In genomic region chr15:63462053-63462452, GRCh38 we compare ENCODE assay signal across 17 cellular contexts. TPM values are rescaled to one million over a fixed set of nuclear protein-coding genes. Genes with fewer than 3 reads are reported as not detected.
DNase-seq lines count a peak whose midpoint lies in the region; ATAC-seq, FAIRE-seq and TF ChIP-seq lines count a peak whose summit lies in the region.
"Had no signal": no experiment of that assay in that cellular context is flagged by ENCODE, and none has a peak within 500 bp of the region (broad histone marks: within the 10 kb centered on the region; RNA-seq: fewer than 3 reads in every experiment).

No MANE protein-coding gene starts in this region.

- POLR2A ChIA-PET in IMR-90 (lab: Charles Lee; ENCODE audit: unreplicated experiment) = no interaction called here

- no peaks in the 10 kb centered on the region for H3K27me3 ChIP-seq in IMR-90 (ENCODE audit: control insufficient read depth, insufficient read depth, low read length)
- no peaks in the 10 kb centered on the region for H3K27me3 ChIP-seq in astrocyte (ENCODE audit: insufficient read depth, low read length)
- no peaks in the 10 kb centered on the region for H3K27me3 ChIP-seq in small intestine (ENCODE audit: control insufficient read depth in 2 of 2, insufficient read depth in 2 of 2, low read length in 2 of 2)
- H3K27me3 ChIP-seq: gastroesophageal sphincter, SJCRH30, testis had no signal

- H3K27ac ChIP-seq in IMR-90 (ENCODE audit: insufficient read depth, low read length) (no peak overlapping the region), astrocyte (ENCODE audit: low read depth, low read length) (no peak overlapping the region), small intestine (ENCODE audit: low read depth in 1 of 2, low read length in 1 of 2) (no peak overlapping the region)
- H3K27ac ChIP-seq: SJCRH30, testis had no signal

- no peak overlapping the region for H2AK9ac ChIP-seq in IMR-90 (replicated peaks; ENCODE audit: low read depth, low read length, poor library complexity)

- H3K27me3 Mint-ChIP-seq in astrocyte (ENCODE audit: low read depth, unreplicated experiment) = peaks cover 26% of the 10 kb centered on the region
- H3K27me3 Mint-ChIP-seq in activated T-helper 1 cell treated with anti-CD3 and anti-CD28 coated beads, Interleukin-12 subunit alpha, Interleukin-12 subunit beta, Interleukin-2, Interleukin-4 antibody, amounts not matched to agents 30 ng/mL and 10 ng/mL and 1 ng/mL, durations not matched to agents 14 hours and 24 hours and 36 hours (ENCODE audit: insufficient read depth) = peaks cover 14% of the 10 kb centered on the region
- H3K27me3 Mint-ChIP-seq: activated naive CD8-positive, alpha-beta T cell treated with anti-CD3 and anti-CD28 coated beads for 36 hours had no signal

- TF ChIP-seq CTCF in IMR-90 (conservative IDR thresholded peaks at IDR 0.05; ENCODE audit: low read depth, low read length) (no peak), astrocyte (IDR thresholded peaks at IDR 0.05; ENCODE audit: insufficient read depth, low read depth, low read length) (no peak), fibroblast of villous mesenchyme (IDR thresholded peaks at IDR 0.05; ENCODE audit: insufficient read depth, low read depth, low read length) (no peak)

- peak; percentile 61 for ATAC-seq in IMR-90 (ENCODE audit: low read depth)
- no peak for ATAC-seq in GM18861 (IDR thresholded peaks at IDR 0.05; ENCODE audit: unreplicated experiment)
- ATAC-seq: gastroesophageal sphincter; naive thymus-derived CD4-positive, alpha-beta T cell had no signal

- H3K36me3 ChIP-seq in IMR-90 (ENCODE audit: control insufficient read depth, insufficient read depth, low read length) (no peaks in the 10 kb centered on the region), astrocyte (ENCODE audit: insufficient read depth, low read length) (no peaks in the 10 kb centered on the region), small intestine (ENCODE audit: control insufficient read depth in 2 of 2, insufficient read depth in 2 of 2, low read length in 2 of 2) (no peaks in the 10 kb centered on the region)
- H3K36me3 ChIP-seq: gastroesophageal sphincter, SJCRH30 had no signal

- TF ChIP-seq POLR2A in IMR-90 (IDR thresholded peaks at IDR 0.05; ENCODE audit: low read depth, low read length) = no peak
- TF ChIP-seq POLR2A in GM12891 (IDR thresholded peaks at IDR 0.05; ENCODE audit: low read depth, low read length) = no peak

- no peak overlapping the region for H2AFZ ChIP-seq in IMR-90 (replicated peaks; ENCODE audit: low read length, poor library complexity)
- no peak overlapping the region for H2AFZ ChIP-seq in astrocyte (ENCODE audit: low read depth, low read length)

- BruUV-seq in IMR-90 (replicated peaks; lab: Mats Ljungman, UMichigan) = no TSS peak

- FAIRE-seq in astrocyte (lab: Jason Lieb, UNC) (no peak), small intestine (lab: Jason Lieb, UNC) (no peak), GM12891 (lab: Jason Lieb, UNC) (no peak)
- FAIRE-seq: TTC549 had no signal

- no peak overlapping the region for H2BK5ac ChIP-seq in IMR-90 (ENCODE audit: low read depth, low read length, poor library complexity, severe bottlenecking)

- peaks cover 5% of the 10 kb centered on the region for H3K9me3 Mint-ChIP-seq in astrocyte (ENCODE audit: unreplicated experiment)
- H3K9me3 Mint-ChIP-seq in activated T-helper 1 cell treated with anti-CD3 and anti-CD28 coated beads, Interleukin-12 subunit alpha, Interleukin-12 subunit beta, Interleukin-2, Interleukin-4 antibody, amounts not matched to agents 30 ng/mL and 10 ng/mL and 1 ng/mL, durations not matched to agents 14 hours and 24 hours and 36 hours = no peaks in the 10 kb centered on the region
- H3K9me3 Mint-ChIP-seq: activated naive CD8-positive, alpha-beta T cell treated with anti-CD3 and anti-CD28 coated beads for 36 hours; CD8-positive, alpha-beta memory T cell had no signal

- dilution Hi-C loops in IMR-90 (cut with HindIII; ENCODE audit: low sequenced_read_pairs, unreplicated experiment) = no loop called here

- no peak overlapping the region for H4K8ac ChIP-seq in IMR-90 (ENCODE audit: low read depth in 2 of 2, low read length in 2 of 2)

- no peak overlapping the region for H3K14ac ChIP-seq in IMR-90 (replicated peaks; ENCODE audit: low read depth, low read length)

- in situ Hi-C loops in IMR-90 (cut with MboI; ENCODE audit: low sequenced_read_pairs) (no loop called here), KBM-7 (cut with MboI; ENCODE audit: low pct_unique_long_range_greater_than_20kb, low sequenced_read_pairs) (no loop called here)

- H3K36me3 Mint-ChIP-seq in astrocyte (ENCODE audit: low read depth, unreplicated experiment) = peaks cover 3% of the 10 kb centered on the region
- no peaks in the 10 kb centered on the region for H3K36me3 Mint-ChIP-seq in activated T-helper 1 cell treated with anti-CD3 and anti-CD28 coated beads, Interleukin-12 subunit alpha, Interleukin-12 subunit beta, Interleukin-2, Interleukin-4 antibody, amounts not matched to agents 30 ng/mL and 10 ng/mL and 1 ng/mL, durations not matched to agents 14 hours and 24 hours and 36 hours (ENCODE audit: low read depth)
- H3K36me3 Mint-ChIP-seq: activated naive CD8-positive, alpha-beta T cell treated with anti-CD3 and anti-CD28 coated beads for 36 hours; CD8-positive, alpha-beta memory T cell had no signal

- H3K79me2 ChIP-seq in astrocyte (ENCODE audit: insufficient read depth, low read length) = no peaks in the 10 kb centered on the region

- no peak overlapping the region for H2BK120ac ChIP-seq in IMR-90 (ENCODE audit: low read depth, low read length)

- no peak overlapping the region for H3K18ac ChIP-seq in IMR-90 (ENCODE audit: low read depth, low read length)

- H3K4me2 ChIP-seq in IMR-90 (ENCODE audit: low read depth, low read length) = peak overlapping the region; percentile 38; the same call in 1 of the 2 replicates
- H3K4me2 ChIP-seq in astrocyte (ENCODE audit: low read length) = peak overlapping the region; percentile 33

- H3K56ac ChIP-seq in IMR-90 (ENCODE audit: extremely low read depth, insufficient read depth, low read length) = no peak overlapping the region

- H3K9me1 ChIP-seq in IMR-90 (ENCODE audit: insufficient read depth, low read length) = no peaks in the 10 kb centered on the region; the same call in 1 of the 2 replicates

- peak; percentile 80 for DNase-seq in IMR-90
- DNase-seq in astrocyte (ENCODE audit: low read depth) = peak; percentile 75
- DNase-seq in fibroblast of villous mesenchyme (ENCODE audit: low read depth) = peak; percentile 58
- peak; percentile 83 for DNase-seq in small intestine
- DNase-seq in GM12891 (ENCODE audit: insufficient read length, low spot score) = no peak
- DNase-seq in KBM-7 = no peak
- no peak for DNase-seq in activated T-helper 1 cell treated with anti-CD3 and anti-CD28 coated beads, Interleukin-12 subunit alpha, Interleukin-12 subunit beta, Interleukin-2, Interleukin-4 antibody, amounts not matched to agents 30 ng/mL and 10 ng/mL and 1 ng/mL, durations not matched to agents 14 hours and 24 hours and 36 hours (ENCODE audit: low spot score)
- DNase-seq: activated naive CD8-positive, alpha-beta T cell treated with anti-CD3 and anti-CD28 coated beads for 36 hours; CD8-positive, alpha-beta memory T cell; naive thymus-derived CD4-positive, alpha-beta T cell; NCI-H1694 treated with DMSO at 0.1 percent for 48 hours; NCI-H82; SJCRH30; testis had no signal

- intact Hi-C loops in IMR-90 (cut with micrococcal nuclease) = loop anchor here (10.0 kb wide), 2 partner anchors 123 to 603 kb away; no protein-coding TSS in a partner anchor
- intact Hi-C loops in activated T-helper 1 cell treated with anti-CD3 and anti-CD28 coated beads, Interleukin-12 subunit alpha, Interleukin-12 subunit beta, Interleukin-2, Interleukin-4 antibody, amounts not matched to agents 30 ng/mL and 10 ng/mL and 1 ng/mL, durations not matched to agents 14 hours and 24 hours and 36 hours (cut with micrococcal nuclease) = loop anchor here (10.0 kb wide), 1 partner anchor 693 kb away; the partner anchor contains the start of gene SNX22

- no CpG with 5 or more reads among the region's 2 CpGs for WGBS in IMR-90 (ENCODE audit: extremely low coverage in 2 of 2, insufficient read length in 1 of 2), 2 experiments
- 3 to 34% (median 17%) methylated on average over 2 of the region's 2 CpGs for WGBS in small intestine, 3 donors

- H4K5ac ChIP-seq in IMR-90 (ENCODE audit: low read depth, low read length) = no peak overlapping the region

- no peak overlapping the region for H3K23ac ChIP-seq in IMR-90 (ENCODE audit: low read depth, low read length)

- no peak overlapping the region for H3K4me3 Mint-ChIP-seq in astrocyte (ENCODE audit: unreplicated experiment)
- no peak overlapping the region for H3K4me3 Mint-ChIP-seq in activated T-helper 1 cell treated with anti-CD3 and anti-CD28 coated beads, Interleukin-12 subunit alpha, Interleukin-12 subunit beta, Interleukin-2, Interleukin-4 antibody, amounts not matched to agents 30 ng/mL and 10 ng/mL and 1 ng/mL, durations not matched to agents 14 hours and 24 hours and 36 hours
- H3K4me3 Mint-ChIP-seq: activated naive CD8-positive, alpha-beta T cell treated with anti-CD3 and anti-CD28 coated beads for 36 hours; CD8-positive, alpha-beta memory T cell; naive thymus-derived CD4-positive, alpha-beta T cell had no signal

- peak overlapping the region; percentile 60; the same call in 1 of the 2 replicates for H2BK20ac ChIP-seq in IMR-90 (ENCODE audit: low read depth, low read length)

- peaks cover 25% of the 10 kb centered on the region for H3K4me1 Mint-ChIP-seq in astrocyte (ENCODE audit: low read depth, unreplicated experiment)
- H3K4me1 Mint-ChIP-seq in activated T-helper 1 cell treated with anti-CD3 and anti-CD28 coated beads, Interleukin-12 subunit alpha, Interleukin-12 subunit beta, Interleukin-2, Interleukin-4 antibody, amounts not matched to agents 30 ng/mL and 10 ng/mL and 1 ng/mL, durations not matched to agents 14 hours and 24 hours and 36 hours (ENCODE audit: low read depth) = peaks cover 11% of the 10 kb centered on the region

- H3K9me3 ChIP-seq in IMR-90 (ENCODE audit: control insufficient read depth, insufficient read depth, low read length) (peaks cover 2% of the 10 kb centered on the region), astrocyte (ENCODE audit: insufficient read depth, low read depth, low read length) (peaks cover 5% of the 10 kb centered on the region), small intestine (ENCODE audit: control insufficient read depth, low read depth) (no peaks in the 10 kb centered on the region)
- H3K9me3 ChIP-seq: gastroesophageal sphincter, SJCRH30, testis had no signal

- no peak overlapping the region for H3K27ac Mint-ChIP-seq in astrocyte (ENCODE audit: unreplicated experiment)
- H3K27ac Mint-ChIP-seq in activated T-helper 1 cell treated with anti-CD3 and anti-CD28 coated beads, Interleukin-12 subunit alpha, Interleukin-12 subunit beta, Interleukin-2, Interleukin-4 antibody, amounts not matched to agents 30 ng/mL and 10 ng/mL and 1 ng/mL, durations not matched to agents 14 hours and 24 hours and 36 hours = no peak overlapping the region
- H3K27ac Mint-ChIP-seq: activated naive CD8-positive, alpha-beta T cell treated with anti-CD3 and anti-CD28 coated beads for 36 hours had no signal

- H3K9ac ChIP-seq in IMR-90 (ENCODE audit: low read depth, low read length) (no peak overlapping the region), astrocyte (ENCODE audit: low read length) (no peak overlapping the region)

- H4K20me1 ChIP-seq in IMR-90 (ENCODE audit: insufficient read depth, low read length) = no peaks in the 10 kb centered on the region
- H4K20me1 ChIP-seq in astrocyte (ENCODE audit: insufficient read depth, low read length) = no peaks in the 10 kb centered on the region

- peaks cover 21% of the 10 kb centered on the region for H3K4me1 ChIP-seq in IMR-90 (ENCODE audit: control insufficient read depth, insufficient read depth, low read length)
- peaks cover 17% of the 10 kb centered on the region for H3K4me1 ChIP-seq in astrocyte (ENCODE audit: insufficient read depth, low read length)
- peaks cover 5 to 11% of the 10 kb centered on the region in 2 donors for H3K4me1 ChIP-seq in small intestine (ENCODE audit: control insufficient read depth in 2 of 2, insufficient read depth in 1 of 2, low read depth in 1 of 2, low read length in 1 of 2)

- no peak overlapping the region for H3K4ac ChIP-seq in IMR-90 (ENCODE audit: low read depth, low read length)

- no peak overlapping the region for H4K91ac ChIP-seq in IMR-90 (ENCODE audit: insufficient read depth, low read depth, low read length)

- H2AK5ac ChIP-seq in IMR-90 (ENCODE audit: low read depth, low read length) = no peak overlapping the region

- no peaks in the 10 kb centered on the region for H3K79me1 ChIP-seq in IMR-90 (ENCODE audit: low read depth in 1 of 2, low read length in 2 of 2)

- H3K4me3 ChIP-seq in IMR-90 (ENCODE audit: insufficient read depth, low read depth, low read length) = no peak overlapping the region
- H3K4me3 ChIP-seq in astrocyte (ENCODE audit: insufficient read depth, low read depth, low read length) = no peak overlapping the region
- H3K4me3 ChIP-seq in fibroblast of villous mesenchyme (ENCODE audit: low read depth, low read length) = no peak overlapping the region
- H3K4me3 ChIP-seq in small intestine (ENCODE audit: low read depth in 1 of 2, low read length in 2 of 2) = no peak overlapping the region
- H3K4me3 ChIP-seq: gastroesophageal sphincter, SJCRH30, testis had no signal

- CTCF ChIA-PET in IMR-90 (lab: Yijun Ruan, JAX) = no interaction called here

- no peak overlapping the region for H2BK15ac ChIP-seq in IMR-90 (ENCODE audit: low read depth, low read length)

- TF ChIP-seq RAD21 in IMR-90 (IDR thresholded peaks at IDR 0.05; ENCODE audit: low read length) = peak; percentile 6; the same call in 1 of the 2 replicates

RNA-seq across cellular contexts. Expression of gene USP3, which starts 42.3 kb away (rescaled TPM):
- total RNA-seq in IMR-90 (2012; rRNA removed) (46.7 and 52.3 TPM in 2 replicates), astrocyte (38.1 and 40.1 TPM in 2 replicates), fibroblast of villous mesenchyme (29.3 and 34.1 TPM in 2 replicates)
- polyA plus RNA-seq in IMR-90 (2012; rRNA removed) (13.7 and 17.3 TPM in 2 replicates), small intestine (10 to 100 TPM; 24.7 to 30.0 (median 27.8) TPM)
- 6.2 and 15.2 TPM in 2 replicates for polyA plus RNA-seq in IMR-90 (2012; cell fraction: cytosol; rRNA removed)
- 23.8 and 84.1 TPM in 2 replicates for polyA plus RNA-seq in IMR-90 (2012; cell fraction: nucleus; rRNA removed; ENCODE audit: low replicate concordance)
- 21.5 TPM for polyA plus RNA-seq in GM12891 (2012; ENCODE audit: low read depth, missing spikeins)
- 46.9 and 58.9 TPM in 2 replicates for total RNA-seq in activated T-helper 1 cell treated with anti-CD3 and anti-CD28 coated beads, Interleukin-12 subunit alpha, Interleukin-12 subunit beta, Interleukin-2, Interleukin-4 antibody, amounts not matched to agents 30 ng/mL and 10 ng/mL and 1 ng/mL, durations not matched to agents 14 hours and 24 hours and 36 hours

Comparison
In these comparisons a context has a peak if more than half of its experiments do, and no peak if none do; other contexts are left out.
1. DNase-seq: peak in IMR-90 (single experiment), astrocyte (single experiment), fibroblast of villous mesenchyme (single experiment) and small intestine (single experiment); none in GM12891 (single experiment), KBM-7 (single experiment) and activated T-helper 1 cell treated with anti-CD3 and anti-CD28 coated beads, Interleukin-12 subunit alpha, Interleukin-12 subunit beta, Interleukin-2, Interleukin-4 antibody, amounts not matched to agents 30 ng/mL and 10 ng/mL and 1 ng/mL, durations not matched to agents 14 hours and 24 hours and 36 hours (single experiment).